8 cellular contexts compared by ENCODE assay signal in the genomic region with DNA sequence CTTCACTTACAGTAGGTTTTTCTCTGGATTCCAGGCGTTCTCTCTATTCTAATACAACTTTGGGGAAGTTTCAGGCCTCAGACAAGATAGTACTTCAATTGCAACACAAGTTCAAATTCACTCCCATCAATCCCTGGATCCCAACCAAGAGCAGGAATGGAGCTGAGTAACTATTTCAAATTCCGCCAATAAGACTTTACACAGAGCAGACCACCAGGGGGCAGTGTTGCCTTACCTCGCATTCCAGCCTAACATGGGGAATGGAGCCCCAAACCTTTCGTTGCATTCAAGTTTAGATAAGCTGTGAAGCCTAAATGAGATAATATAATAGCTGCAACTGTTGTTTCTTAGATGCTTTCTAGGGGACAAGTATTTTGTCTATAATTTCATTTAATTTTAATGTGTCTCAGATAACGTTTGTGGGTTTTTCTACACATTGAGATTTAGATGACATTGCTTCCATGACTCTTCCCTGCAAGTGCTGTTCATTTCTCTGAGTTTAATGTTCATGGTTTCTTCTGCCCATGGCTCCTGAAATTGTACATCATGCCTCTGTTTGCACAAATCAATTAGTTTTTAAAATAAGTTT.
DNase-seq lines count a peak whose midpoint lies in the region; ATAC-seq, FAIRE-seq and TF ChIP-seq lines count a peak whose summit lies in the region.

No MANE protein-coding gene starts in this region.

- H3K9me3 ChIP-seq in BE2C (no peaks in the 10 kb centered on the region), endothelial cell of umbilical vein (replicated peaks; ENCODE audit: control insufficient read depth, insufficient read depth, low read length) (no peaks in the 10 kb centered on the region)

- ATAC-seq in GM18861 (IDR thresholded peaks at IDR 0.05; ENCODE audit: unreplicated experiment) (peak; percentile 81), HG03139 (IDR thresholded peaks at IDR 0.05; ENCODE audit: unreplicated experiment) (peak; percentile 79)
- peak; percentile 42 for ATAC-seq in activated CD8-positive, alpha-beta T cell treated with anti-CD3 and anti-CD28 coated beads for 36 hours

- no TSS peak for BruUV-seq in endothelial cell of umbilical vein (replicated peaks; lab: Mats Ljungman, UMichigan)

- H3K27me3 ChIP-seq in BE2C (no peaks in the 10 kb centered on the region), endothelial cell of umbilical vein (ENCODE audit: control insufficient read depth in 2 of 2, insufficient read depth in 2 of 2, low read length in 2 of 2) (no peaks in the 10 kb centered on the region)

- peak; percentile 78 for FAIRE-seq in endothelial cell of umbilical vein (lab: Jason Lieb, UNC)

- no peaks in the 10 kb centered on the region for H3K79me2 ChIP-seq in endothelial cell of umbilical vein (ENCODE audit: control insufficient read depth, insufficient read depth, low read length)

- peaks cover 6% of the 10 kb centered on the region for H3K27me3 Mint-ChIP-seq in activated CD8-positive, alpha-beta T cell treated with anti-CD3 and anti-CD28 coated beads for 36 hours

- TF ChIP-seq POLR2A in endothelial cell of umbilical vein (IDR thresholded peaks at IDR 0.05; ENCODE audit: low read depth, low read length) = no peak

- H3K4me3 ChIP-seq in BE2C (ENCODE audit: low read depth, low read length) (no peak overlapping the region), endothelial cell of umbilical vein (replicated peaks in 1 of 3; ENCODE audit: insufficient read depth in 1 of 3, low read depth in 1 of 3, low read length in 3 of 3) (no peak overlapping the region)

- no peaks in the 10 kb centered on the region for H3K9me3 Mint-ChIP-seq in activated CD8-positive, alpha-beta T cell treated with anti-CD3 and anti-CD28 coated beads for 36 hours

- no peak overlapping the region for H3K4me3 Mint-ChIP-seq in activated CD8-positive, alpha-beta T cell treated with anti-CD3 and anti-CD28 coated beads for 36 hours

- no peaks in the 10 kb centered on the region for H3K9me1 ChIP-seq in endothelial cell of umbilical vein (replicated peaks; ENCODE audit: control insufficient read depth, extremely low read depth, insufficient read depth, low read length)

- H3K4me1 Mint-ChIP-seq in activated CD8-positive, alpha-beta T cell treated with anti-CD3 and anti-CD28 coated beads for 36 hours (ENCODE audit: low read depth) = no peaks in the 10 kb centered on the region

- no peak overlapping the region for H3K9ac ChIP-seq in endothelial cell of umbilical vein (replicated peaks; ENCODE audit: extremely low read depth, insufficient read depth, low read length)

- CTCF ChIA-PET in activated CD8-positive, alpha-beta T cell treated with anti-CD3 and anti-CD28 coated beads for 36 hours (lab: Charles Lee) = interaction anchor here (0.7 to 2.3 kb wide), 27 partner anchors 8 to 550 kb away, joined by 3 to 15 read pairs (median 4); no protein-coding TSS in a partner anchor
- CTCF ChIA-PET in endothelial cell of umbilical vein (lab: Charles Lee) = interaction anchor here (1.0 to 2.7 kb wide), 10 partner anchors 9 to 1861 kb away, joined by 3 to 10 read pairs (median 5); no protein-coding TSS in a partner anchor

- dilution Hi-C loops in endothelial cell of umbilical vein (cut with MboI; ENCODE audit: extremely low pct_ligation_motif_present, low sequenced_read_pairs) = no loop called here

- DNase-seq in BE2C = peak; percentile 82
- DNase-seq in NCI-H524 treated with DMSO at 0.1 percent for 48 hours (lab: John Stamatoyannopoulos, UW) = peak; percentile 53
- peak; percentile 78 for DNase-seq in activated CD8-positive, alpha-beta T cell treated with anti-CD3 and anti-CD28 coated beads for 36 hours
- peak; percentile 57 for DNase-seq in endothelial cell of umbilical vein (ENCODE audit: low read depth, low spot score)
- DNase-seq in myocyte (ENCODE audit: low read depth) = peak; percentile 83
- DNase-seq in stimulated activated CD8-positive, alpha-beta memory T cell treated with anti-CD3 and anti-CD28 coated beads, Interleukin-7, amount 100 ng/mL, for 48 hours (ENCODE audit: extremely low read depth in 1 of 2, low read depth in 1 of 2) = peak; percentile 4 to 30

- H4K20me1 ChIP-seq in endothelial cell of umbilical vein (replicated peaks; ENCODE audit: control insufficient read depth, extremely low read depth, insufficient read depth, low read length) = no peaks in the 10 kb centered on the region

- no peak overlapping the region for H3K27ac ChIP-seq in endothelial cell of umbilical vein (ENCODE audit: insufficient read depth, low read depth, low read length)

- H3K4me2 ChIP-seq in endothelial cell of umbilical vein (ENCODE audit: insufficient read depth, low read length) = no peak overlapping the region

- no peak overlapping the region for H3K27ac Mint-ChIP-seq in activated CD8-positive, alpha-beta T cell treated with anti-CD3 and anti-CD28 coated beads for 36 hours

- H3K36me3 ChIP-seq in BE2C = no peaks in the 10 kb centered on the region
- no peaks in the 10 kb centered on the region for H3K36me3 ChIP-seq in endothelial cell of umbilical vein (ENCODE audit: control insufficient read depth in 2 of 2, extremely low read depth in 1 of 2, insufficient read depth in 2 of 2, low read length in 2 of 2)

- no peaks in the 10 kb centered on the region for H3K36me3 Mint-ChIP-seq in activated CD8-positive, alpha-beta T cell treated with anti-CD3 and anti-CD28 coated beads for 36 hours (ENCODE audit: low read depth)

- no peak overlapping the region for H2AFZ ChIP-seq in endothelial cell of umbilical vein (ENCODE audit: low read depth, low read length)

- TF ChIP-seq CTCF in BE2C (IDR thresholded peaks at IDR 0.05; ENCODE audit: low read depth, low read length) = peak; percentile 95
- TF ChIP-seq CTCF in activated CD8-positive, alpha-beta T cell treated with anti-CD3 and anti-CD28 coated beads for 36 hours (IDR thresholded peaks at IDR 0.05) = peak; percentile 84
- TF ChIP-seq CTCF in endothelial cell of umbilical vein (IDR thresholded peaks at IDR 0.05; ENCODE audit: extremely low read depth in 1 of 2, insufficient read depth in 1 of 2, low read depth in 1 of 2, low read length in 2 of 2) = peak; percentile 74 to 83

- intact Hi-C loops in activated CD8-positive, alpha-beta T cell treated with anti-CD3 and anti-CD28 coated beads for 36 hours (cut with micrococcal nuclease) = no loop called here
- intact Hi-C loops in endothelial cell of umbilical vein (cut with micrococcal nuclease) = loop anchor here (10.0 kb wide), 1 partner anchor 245 kb away; no protein-coding TSS in a partner anchor

- POLR2A ChIA-PET in activated CD8-positive, alpha-beta T cell treated with anti-CD3 and anti-CD28 coated beads for 36 hours (lab: Charles Lee) = no interaction called here
- POLR2A ChIA-PET in endothelial cell of umbilical vein (lab: Charles Lee) = no interaction called here

- peaks cover 13% of the 10 kb centered on the region for H3K4me1 ChIP-seq in BE2C
- no peaks in the 10 kb centered on the region for H3K4me1 ChIP-seq in endothelial cell of umbilical vein (ENCODE audit: control insufficient read depth, extremely low read depth, insufficient read depth, low read length)

TF ChIP-seq in endothelial cell of umbilical vein, 7 proteins besides CTCF, POLR2A, EP300 and RAD21:
- TF ChIP-seq MYC (IDR thresholded peaks at IDR 0.05; ENCODE audit: low read depth, low read length) = no peak
- no peak for TF ChIP-seq POLR2AphosphoS5 (IDR thresholded peaks at IDR 0.05; ENCODE audit: insufficient read depth, low read depth, low read length)
- TF ChIP-seq FOS (IDR thresholded peaks at IDR 0.05; ENCODE audit: borderline replicate concordance, insufficient read depth, low read length) = no peak
- no peak for TF ChIP-seq GATA2 (IDR thresholded peaks at IDR 0.05; ENCODE audit: insufficient read depth, insufficient read length, low read depth, low read length)
- TF ChIP-seq, protein P1, sequence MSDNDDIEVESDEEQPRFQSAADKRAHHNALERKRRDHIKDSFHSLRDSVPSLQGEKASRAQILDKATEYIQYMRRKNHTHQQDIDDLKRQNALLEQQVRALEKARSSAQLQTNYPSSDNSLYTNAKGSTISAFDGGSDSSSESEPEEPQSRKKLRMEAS (IDR thresholded peaks at IDR 0.05; ENCODE audit: insufficient read depth, insufficient read length) = no peak
- TF ChIP-seq JUN (IDR thresholded peaks at IDR 0.05; ENCODE audit: borderline replicate concordance, insufficient read depth, insufficient read length, low read depth) = no peak
- no peak for TF ChIP-seq EZH2 (IDR thresholded peaks at IDR 0.05; ENCODE audit: borderline replicate concordance, low read depth, low read length, severe bottlenecking)
TF ChIP-seq in endothelial cell of umbilical vein: peak in this region for 0.

Comparison
In these comparisons a context has a peak if more than half of its experiments do, and no peak if none do; other contexts are left out.
1. DNase-seq: peak in every context shown above with its lines; median percentile 83 in myocyte; 82 in BE2C; 78 in activated CD8-positive, alpha-beta T cell treated with anti-CD3 and anti-CD28 coated beads for 36 hours; 57 in endothelial cell of umbilical vein; 53 in NCI-H524 treated with DMSO at 0.1 percent for 48 hours; 17 in stimulated activated CD8-positive, alpha-beta memory T cell treated with anti-CD3 and anti-CD28 coated beads, Interleukin-7, amount 100 ng/mL, for 48 hours.